In the genomic region with DNA sequence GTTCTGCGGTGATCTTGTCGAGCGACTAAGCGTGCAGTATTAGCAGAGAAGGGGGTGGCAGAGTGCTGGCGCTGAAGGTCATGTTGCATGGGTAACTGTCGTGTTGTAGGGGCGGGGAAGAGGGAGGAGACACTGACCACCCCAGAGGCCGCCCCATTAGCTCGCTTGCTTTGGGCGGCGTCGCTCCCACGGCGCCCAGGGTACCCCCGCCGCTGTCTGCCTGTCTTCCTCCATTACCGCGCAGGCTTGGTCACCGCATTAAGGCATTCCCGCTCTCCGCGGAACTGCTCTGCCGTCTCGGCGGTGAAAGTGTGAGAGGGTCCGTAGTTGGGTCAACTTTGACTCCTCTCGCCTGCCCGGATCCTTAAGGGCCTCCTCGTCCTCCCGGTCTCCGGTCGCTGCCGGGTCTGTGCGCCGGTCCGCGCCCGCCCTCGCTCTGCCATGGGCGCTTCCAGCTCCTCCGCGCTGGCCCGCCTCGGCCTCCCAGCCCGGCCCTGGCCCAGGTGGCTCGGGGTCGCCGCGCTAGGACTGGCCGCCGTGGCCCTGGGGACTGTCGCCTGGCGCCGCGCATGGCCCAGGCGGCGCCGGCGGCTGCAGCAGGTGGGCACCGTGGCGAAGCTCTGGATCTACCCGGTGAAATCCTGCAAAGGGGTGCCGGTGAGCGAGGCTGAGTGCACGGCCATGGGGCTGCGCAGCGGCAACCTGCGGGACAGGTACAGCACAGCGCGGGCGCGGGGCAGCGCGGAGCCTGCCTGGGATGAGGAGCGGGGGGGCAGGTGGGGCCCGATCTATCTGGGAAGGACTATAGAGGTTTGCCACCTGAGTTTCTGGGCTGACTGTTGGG, we compare ENCODE assay signal across 1 cellular context.
A peak's percentile ranks its signal among the peaks of the same experiment; 100 is the strongest.
TF ChIP-seq lines count a peak whose summit lies in the region.

MTARC2 (plus strand) TSS at position 232 of the 844 bp plus-strand sequence; CDS start at position 442, 210 bp downstream.

TF ChIP-seq in HepG2, 621 proteins besides CTCF, POLR2A, EP300 and RAD21 (continued from another document and continues in another):
- TF ChIP-seq YY1 (IDR thresholded peaks at IDR 0.05; ENCODE audit: insufficient read depth, insufficient replicate concordance, low read depth, low read length) (peak; percentile 68), ZBTB37 (CRISPR knock-in tag; IDR thresholded peaks at IDR 0.05) (no peak), NAIF1 (CRISPR knock-in tag; IDR thresholded peaks at IDR 0.05; ENCODE audit: borderline replicate concordance) (0 out of 2 replicates have a peak, but pooled peaks have one; percentile 60), NFKB2 (CRISPR knock-in tag; IDR thresholded peaks at IDR 0.05; ENCODE audit: borderline replicate concordance) (peak; percentile 74; the same call in 1 of the 2 replicates), CENPT (CRISPR knock-in tag; IDR thresholded peaks at IDR 0.05; ENCODE audit: low read depth) (peak; percentile 92), FOXA1 (IDR thresholded peaks at IDR 0.05) (no peak), FOXA1 (CRISPR knock-in tag; IDR thresholded peaks at IDR 0.05) (peak; percentile 37), ZNF816 (CRISPR knock-in tag; IDR thresholded peaks at IDR 0.05; ENCODE audit: borderline replicate concordance) (no peak), JUNB (CRISPR knock-in tag; IDR thresholded peaks at IDR 0.05; ENCODE audit: borderline replicate concordance) (0 out of 2 replicates have a peak, but pooled peaks have one; percentile 16), NFATC3 (CRISPR knock-in tag; IDR thresholded peaks at IDR 0.05) (no peak; the same call in 1 of the 2 replicates), PPARG (CRISPR knock-in tag; conservative IDR thresholded peaks at IDR 0.05) (no peak), PITX1 (CRISPR knock-in tag; IDR thresholded peaks at IDR 0.05) (no peak; the same call in 1 of the 2 replicates), ARID2 (CRISPR knock-in tag; IDR thresholded peaks at IDR 0.05; ENCODE audit: borderline replicate concordance) (peak; percentile 79; the same call in 1 of the 2 replicates), KLF16 (CRISPR knock-in tag; IDR thresholded peaks at IDR 0.05) (peak in 1 of 2 experiments; percentile 70; a peak in 2 of 4 replicates), MAX (IDR thresholded peaks at IDR 0.05) (peak; percentile 70), NCOA2 (CRISPR knock-in tag; IDR thresholded peaks at IDR 0.05) (peak; percentile 34; the same call in 1 of the 2 replicates), ZNF749 (CRISPR knock-in tag; IDR thresholded peaks at IDR 0.05; ENCODE audit: borderline replicate concordance) (0 out of 2 replicates have a peak, but pooled peaks have one; percentile 43), ADNP (CRISPR knock-in tag; IDR thresholded peaks at IDR 0.05) (no peak), ZNF616 (CRISPR knock-in tag; IDR thresholded peaks at IDR 0.05; ENCODE audit: low read depth) (peak; percentile 77; the same call in 1 of the 2 replicates), ZNF580 (CRISPR knock-in tag; IDR thresholded peaks at IDR 0.05; ENCODE audit: borderline replicate concordance, low read depth) (0 out of 2 replicates have a peak, but pooled peaks have one; percentile 24), ZC3H4 (CRISPR knock-in tag; IDR thresholded peaks at IDR 0.05; ENCODE audit: borderline replicate concordance) (no peak), FOXP4 (CRISPR knock-in tag; IDR thresholded peaks at IDR 0.05) (peak; percentile 79), ZBTB7B (CRISPR knock-in tag; IDR thresholded peaks at IDR 0.05) (peak; percentile 80), SRSF1 (optimal IDR thresholded peaks at IDR 0.05; ENCODE audit: low read depth, low read length) (peak; percentile 46), ATM (IDR thresholded peaks at IDR 0.05; ENCODE audit: borderline replicate concordance) (no peak), MTA3 (CRISPR knock-in tag; IDR thresholded peaks at IDR 0.05) (no peak), ZNF333 (CRISPR knock-in tag; IDR thresholded peaks at IDR 0.05; ENCODE audit: borderline replicate concordance) (peak; percentile 49; the same call in 1 of the 2 replicates), MBNL3 (CRISPR knock-in tag; conservative IDR thresholded peaks at IDR 0.05) (no peak), AGO2 (optimal IDR thresholded peaks at IDR 0.05; ENCODE audit: low read depth, low read length) (peak; percentile 46), ZNF766 (CRISPR knock-in tag; IDR thresholded peaks at IDR 0.05; ENCODE audit: borderline replicate concordance) (peak; percentile 67), PHF21A (CRISPR knock-in tag; IDR thresholded peaks at IDR 0.05) (peak; percentile 57; the same call in 1 of the 2 replicates), EEA1 (CRISPR knock-in tag; IDR thresholded peaks at IDR 0.05; ENCODE audit: borderline replicate concordance) (peak; percentile 68), ZNF883 (CRISPR knock-in tag; IDR thresholded peaks at IDR 0.05; ENCODE audit: not compliant biosample characterization) (peak; percentile 2), ZBTB33 (CRISPR knock-in tag; IDR thresholded peaks at IDR 0.05) (no peak)
- TF ChIP-seq, protein P1, sequence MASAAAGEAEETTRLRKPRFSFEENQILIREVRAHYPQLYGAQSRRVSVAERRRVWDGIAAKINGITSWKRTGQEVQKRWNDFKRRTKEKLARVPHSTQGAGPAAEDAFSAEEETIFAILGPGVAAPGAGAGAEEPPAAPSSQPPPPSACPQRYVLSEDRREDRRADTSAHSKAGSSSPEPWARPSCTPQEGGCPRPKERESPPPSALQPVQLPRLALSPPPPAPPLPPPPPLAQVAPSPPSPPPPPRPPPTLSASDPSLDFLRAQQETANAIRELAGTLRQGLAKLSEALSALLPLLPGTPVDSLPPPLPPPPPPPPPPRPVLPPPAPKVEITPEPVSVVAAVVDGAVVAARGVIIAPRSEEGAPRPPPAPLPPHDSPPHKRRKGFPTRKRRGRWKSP (CRISPR knock-in tag; IDR thresholded peaks at IDR 0.05): peak; percentile 66; the same call in 1 of the 2 replicates
- TF ChIP-seq, protein P2, sequence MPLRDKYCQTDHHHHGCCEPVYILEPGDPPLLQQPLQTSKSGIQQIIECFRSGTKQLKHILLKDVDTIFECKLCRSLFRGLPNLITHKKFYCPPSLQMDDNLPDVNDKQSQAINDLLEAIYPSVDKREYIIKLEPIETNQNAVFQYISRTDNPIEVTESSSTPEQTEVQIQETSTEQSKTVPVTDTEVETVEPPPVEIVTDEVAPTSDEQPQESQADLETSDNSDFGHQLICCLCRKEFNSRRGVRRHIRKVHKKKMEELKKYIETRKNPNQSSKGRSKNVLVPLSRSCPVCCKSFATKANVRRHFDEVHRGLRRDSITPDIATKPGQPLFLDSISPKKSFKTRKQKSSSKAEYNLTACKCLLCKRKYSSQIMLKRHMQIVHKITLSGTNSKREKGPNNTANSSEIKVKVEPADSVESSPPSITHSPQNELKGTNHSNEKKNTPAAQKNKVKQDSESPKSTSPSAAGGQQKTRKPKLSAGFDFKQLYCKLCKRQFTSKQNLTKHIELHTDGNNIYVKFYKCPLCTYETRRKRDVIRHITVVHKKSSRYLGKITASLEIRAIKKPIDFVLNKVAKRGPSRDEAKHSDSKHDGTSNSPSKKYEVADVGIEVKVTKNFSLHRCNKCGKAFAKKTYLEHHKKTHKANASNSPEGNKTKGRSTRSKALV (CRISPR knock-in tag; IDR thresholded peaks at IDR 0.05): no peak; the same call in 1 of the 2 replicates
- TF ChIP-seq, protein P3, sequence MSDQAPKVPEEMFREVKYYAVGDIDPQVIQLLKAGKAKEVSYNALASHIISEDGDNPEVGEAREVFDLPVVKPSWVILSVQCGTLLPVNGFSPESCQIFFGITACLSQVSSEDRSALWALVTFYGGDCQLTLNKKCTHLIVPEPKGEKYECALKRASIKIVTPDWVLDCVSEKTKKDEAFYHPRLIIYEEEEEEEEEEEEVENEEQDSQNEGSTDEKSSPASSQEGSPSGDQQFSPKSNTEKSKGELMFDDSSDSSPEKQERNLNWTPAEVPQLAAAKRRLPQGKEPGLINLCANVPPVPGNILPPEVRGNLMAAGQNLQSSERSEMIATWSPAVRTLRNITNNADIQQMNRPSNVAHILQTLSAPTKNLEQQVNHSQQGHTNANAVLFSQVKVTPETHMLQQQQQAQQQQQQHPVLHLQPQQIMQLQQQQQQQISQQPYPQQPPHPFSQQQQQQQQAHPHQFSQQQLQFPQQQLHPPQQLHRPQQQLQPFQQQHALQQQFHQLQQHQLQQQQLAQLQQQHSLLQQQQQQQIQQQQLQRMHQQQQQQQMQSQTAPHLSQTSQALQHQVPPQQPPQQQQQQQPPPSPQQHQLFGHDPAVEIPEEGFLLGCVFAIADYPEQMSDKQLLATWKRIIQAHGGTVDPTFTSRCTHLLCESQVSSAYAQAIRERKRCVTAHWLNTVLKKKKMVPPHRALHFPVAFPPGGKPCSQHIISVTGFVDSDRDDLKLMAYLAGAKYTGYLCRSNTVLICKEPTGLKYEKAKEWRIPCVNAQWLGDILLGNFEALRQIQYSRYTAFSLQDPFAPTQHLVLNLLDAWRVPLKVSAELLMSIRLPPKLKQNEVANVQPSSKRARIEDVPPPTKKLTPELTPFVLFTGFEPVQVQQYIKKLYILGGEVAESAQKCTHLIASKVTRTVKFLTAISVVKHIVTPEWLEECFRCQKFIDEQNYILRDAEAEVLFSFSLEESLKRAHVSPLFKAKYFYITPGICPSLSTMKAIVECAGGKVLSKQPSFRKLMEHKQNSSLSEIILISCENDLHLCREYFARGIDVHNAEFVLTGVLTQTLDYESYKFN (CRISPR knock-in tag; conservative IDR thresholded peaks at IDR 0.05): peak; percentile 20
- TF ChIP-seq, protein P4, sequence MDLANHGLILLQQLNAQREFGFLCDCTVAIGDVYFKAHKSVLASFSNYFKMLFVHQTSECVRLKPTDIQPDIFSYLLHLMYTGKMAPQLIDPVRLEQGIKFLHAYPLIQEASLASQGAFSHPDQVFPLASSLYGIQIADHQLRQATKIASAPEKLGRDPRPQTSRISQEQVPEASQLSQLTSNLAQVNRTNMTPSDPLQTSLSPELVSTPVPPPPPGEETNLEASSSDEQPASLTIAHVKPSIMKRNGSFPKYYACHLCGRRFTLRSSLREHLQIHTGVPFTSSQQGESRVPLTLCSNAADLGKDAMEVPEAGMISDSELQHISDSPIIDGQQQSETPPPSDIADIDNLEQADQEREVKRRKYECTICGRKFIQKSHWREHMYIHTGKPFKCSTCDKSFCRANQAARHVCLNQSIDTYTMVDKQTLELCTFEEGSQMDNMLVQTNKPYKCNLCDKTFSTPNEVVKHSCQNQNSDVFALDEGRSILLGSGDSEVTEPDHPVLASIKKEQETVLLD (CRISPR knock-in tag; IDR thresholded peaks at IDR 0.05; ENCODE audit: low read depth): peak; percentile 53; the same call in 1 of the 2 replicates
- TF ChIP-seq, protein P5, sequence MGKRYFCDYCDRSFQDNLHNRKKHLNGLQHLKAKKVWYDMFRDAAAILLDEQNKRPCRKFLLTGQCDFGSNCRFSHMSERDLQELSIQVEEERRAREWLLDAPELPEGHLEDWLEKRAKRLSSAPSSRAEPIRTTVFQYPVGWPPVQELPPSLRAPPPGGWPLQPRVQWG (CRISPR knock-in tag; IDR thresholded peaks at IDR 0.05; ENCODE audit: borderline replicate concordance, low read depth): 0 out of 2 replicates have a peak, but pooled peaks have one; percentile 78
- TF ChIP-seq, protein P6, sequence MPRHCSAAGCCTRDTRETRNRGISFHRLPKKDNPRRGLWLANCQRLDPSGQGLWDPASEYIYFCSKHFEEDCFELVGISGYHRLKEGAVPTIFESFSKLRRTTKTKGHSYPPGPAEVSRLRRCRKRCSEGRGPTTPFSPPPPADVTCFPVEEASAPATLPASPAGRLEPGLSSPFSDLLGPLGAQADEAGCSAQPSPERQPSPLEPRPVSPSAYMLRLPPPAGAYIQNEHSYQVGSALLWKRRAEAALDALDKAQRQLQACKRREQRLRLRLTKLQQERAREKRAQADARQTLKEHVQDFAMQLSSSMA (CRISPR knock-in tag; IDR thresholded peaks at IDR 0.05): no peak
